1 cellular context compared by ENCODE assay signal in the genomic region with DNA sequence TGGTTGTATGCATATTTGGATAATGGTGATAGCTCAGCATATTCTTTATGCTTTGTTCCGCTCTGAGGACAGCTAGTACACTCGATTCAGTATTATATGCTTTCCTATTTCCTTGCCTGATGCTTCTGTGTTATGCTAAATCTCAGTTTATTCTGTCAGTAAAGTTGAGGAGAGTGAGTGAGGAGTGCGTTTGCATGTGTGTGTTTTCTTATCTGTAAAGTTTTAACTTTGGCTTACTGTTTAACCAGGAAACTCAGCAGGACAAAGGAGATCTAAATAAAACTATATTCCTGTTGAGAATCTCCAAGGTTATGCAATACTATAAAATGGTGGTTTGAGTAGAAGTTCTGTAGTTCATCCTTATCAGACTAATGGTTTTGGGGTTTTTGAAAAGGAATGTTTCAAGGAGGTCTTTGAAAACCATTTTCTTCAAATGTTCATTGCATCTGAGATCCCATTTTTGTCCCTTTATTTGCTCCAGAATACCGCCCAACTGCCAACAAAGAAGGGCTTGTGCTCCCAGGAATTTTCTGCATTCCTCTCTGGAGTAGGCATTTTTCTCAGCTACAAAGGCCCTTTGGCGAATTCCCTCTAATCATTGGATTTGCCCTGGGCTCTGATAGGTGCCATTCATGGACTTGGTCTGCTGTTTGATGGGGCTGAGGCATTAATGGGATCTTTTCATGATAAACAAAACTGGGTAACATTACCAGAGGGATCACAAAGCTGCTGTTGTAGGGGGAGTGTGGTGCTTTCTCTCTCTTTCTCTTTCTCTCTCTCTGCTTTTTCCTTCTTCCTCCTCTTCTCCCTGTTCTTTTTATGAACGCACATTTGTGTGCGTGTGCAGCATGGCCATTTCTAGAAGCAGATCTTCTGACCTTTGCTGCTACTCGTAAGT.
TF ChIP-seq lines count a peak whose summit lies in the region.

No MANE protein-coding gene starts in this region.

TF ChIP-seq in A549, 52 proteins besides CTCF, POLR2A, EP300 and RAD21 (continued from another document):
- TF ChIP-seq ESRRA (IDR thresholded peaks at IDR 0.05; ENCODE audit: borderline replicate concordance, low read length) (no peak), POLR2AphosphoS2 (conservative IDR thresholded peaks at IDR 0.05; ENCODE audit: low read length) (no peak), BHLHE40 (IDR thresholded peaks at IDR 0.05; ENCODE audit: low read depth, low read length) (no peak), FOSB (CRISPR knock-in tag; IDR thresholded peaks at IDR 0.05) (no peak), RARB (CRISPR knock-in tag; IDR thresholded peaks at IDR 0.05) (no peak), CBX2 (IDR thresholded peaks at IDR 0.05; ENCODE audit: borderline replicate concordance, low read depth) (no peak), ZC3H11A (IDR thresholded peaks at IDR 0.05) (no peak), EHMT2 (IDR thresholded peaks at IDR 0.05; ENCODE audit: low read depth) (peak; percentile 94), EHF (CRISPR knock-in tag; IDR thresholded peaks at IDR 0.05) (no peak), FOSL2 (IDR thresholded peaks at IDR 0.05) (no peak), FOSL2 (CRISPR knock-in tag; IDR thresholded peaks at IDR 0.05) (0 out of 2 replicates have a peak, but pooled peaks have one; percentile 18), ZFP36 (IDR thresholded peaks at IDR 0.05; ENCODE audit: borderline replicate concordance, partially characterized antibody) (no peak), MAFK (IDR thresholded peaks at IDR 0.05; ENCODE audit: partially characterized antibody) (peak; percentile 69), KDM5A (IDR thresholded peaks at IDR 0.05) (no peak), HOXB5 (CRISPR knock-in tag; IDR thresholded peaks at IDR 0.05) (no peak), CHD4 (IDR thresholded peaks at IDR 0.05; ENCODE audit: borderline replicate concordance) (no peak), MYC (IDR thresholded peaks at IDR 0.05; ENCODE audit: borderline replicate concordance, low read length) (no peak), TP53 (CRISPR knock-in tag; IDR thresholded peaks at IDR 0.05) (no peak), KDM1A (IDR thresholded peaks at IDR 0.05; ENCODE audit: low read depth) (no peak), NR3C1 (IDR thresholded peaks at IDR 0.05) (no peak), HDAC2 (IDR thresholded peaks at IDR 0.05) (no peak), HOXA7 (CRISPR knock-in tag; IDR thresholded peaks at IDR 0.05) (no peak), NPAS2 (CRISPR knock-in tag; IDR thresholded peaks at IDR 0.05; ENCODE audit: borderline replicate concordance) (no peak), FOXS1 (CRISPR knock-in tag; IDR thresholded peaks at IDR 0.05) (no peak), RNF2 (IDR thresholded peaks at IDR 0.05; ENCODE audit: borderline replicate concordance, low read depth) (no peak), CBX8 (IDR thresholded peaks at IDR 0.05) (no peak)
- TF ChIP-seq, protein P1, sequence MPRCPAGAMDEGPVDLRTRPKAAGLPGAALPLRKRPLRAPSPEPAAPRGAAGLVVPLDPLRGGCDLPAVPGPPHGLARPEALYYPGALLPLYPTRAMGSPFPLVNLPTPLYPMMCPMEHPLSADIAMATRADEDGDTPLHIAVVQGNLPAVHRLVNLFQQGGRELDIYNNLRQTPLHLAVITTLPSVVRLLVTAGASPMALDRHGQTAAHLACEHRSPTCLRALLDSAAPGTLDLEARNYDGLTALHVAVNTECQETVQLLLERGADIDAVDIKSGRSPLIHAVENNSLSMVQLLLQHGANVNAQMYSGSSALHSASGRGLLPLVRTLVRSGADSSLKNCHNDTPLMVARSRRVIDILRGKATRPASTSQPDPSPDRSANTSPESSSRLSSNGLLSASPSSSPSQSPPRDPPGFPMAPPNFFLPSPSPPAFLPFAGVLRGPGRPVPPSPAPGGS (IDR thresholded peaks at IDR 0.05): no peak
- TF ChIP-seq, protein P2, sequence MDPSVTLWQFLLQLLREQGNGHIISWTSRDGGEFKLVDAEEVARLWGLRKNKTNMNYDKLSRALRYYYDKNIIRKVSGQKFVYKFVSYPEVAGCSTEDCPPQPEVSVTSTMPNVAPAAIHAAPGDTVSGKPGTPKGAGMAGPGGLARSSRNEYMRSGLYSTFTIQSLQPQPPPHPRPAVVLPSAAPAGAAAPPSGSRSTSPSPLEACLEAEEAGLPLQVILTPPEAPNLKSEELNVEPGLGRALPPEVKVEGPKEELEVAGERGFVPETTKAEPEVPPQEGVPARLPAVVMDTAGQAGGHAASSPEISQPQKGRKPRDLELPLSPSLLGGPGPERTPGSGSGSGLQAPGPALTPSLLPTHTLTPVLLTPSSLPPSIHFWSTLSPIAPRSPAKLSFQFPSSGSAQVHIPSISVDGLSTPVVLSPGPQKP (IDR thresholded peaks at IDR 0.05; ENCODE audit: low read depth, low read length): no peak
- TF ChIP-seq, protein P3, sequence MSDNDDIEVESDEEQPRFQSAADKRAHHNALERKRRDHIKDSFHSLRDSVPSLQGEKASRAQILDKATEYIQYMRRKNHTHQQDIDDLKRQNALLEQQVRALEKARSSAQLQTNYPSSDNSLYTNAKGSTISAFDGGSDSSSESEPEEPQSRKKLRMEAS (IDR thresholded peaks at IDR 0.05): no peak
- TF ChIP-seq, protein P4, sequence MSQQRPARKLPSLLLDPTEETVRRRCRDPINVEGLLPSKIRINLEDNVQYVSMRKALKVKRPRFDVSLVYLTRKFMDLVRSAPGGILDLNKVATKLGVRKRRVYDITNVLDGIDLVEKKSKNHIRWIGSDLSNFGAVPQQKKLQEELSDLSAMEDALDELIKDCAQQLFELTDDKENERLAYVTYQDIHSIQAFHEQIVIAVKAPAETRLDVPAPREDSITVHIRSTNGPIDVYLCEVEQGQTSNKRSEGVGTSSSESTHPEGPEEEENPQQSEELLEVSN (IDR thresholded peaks at IDR 0.05; ENCODE audit: borderline replicate concordance, low read depth): no peak
- TF ChIP-seq, protein P5, sequence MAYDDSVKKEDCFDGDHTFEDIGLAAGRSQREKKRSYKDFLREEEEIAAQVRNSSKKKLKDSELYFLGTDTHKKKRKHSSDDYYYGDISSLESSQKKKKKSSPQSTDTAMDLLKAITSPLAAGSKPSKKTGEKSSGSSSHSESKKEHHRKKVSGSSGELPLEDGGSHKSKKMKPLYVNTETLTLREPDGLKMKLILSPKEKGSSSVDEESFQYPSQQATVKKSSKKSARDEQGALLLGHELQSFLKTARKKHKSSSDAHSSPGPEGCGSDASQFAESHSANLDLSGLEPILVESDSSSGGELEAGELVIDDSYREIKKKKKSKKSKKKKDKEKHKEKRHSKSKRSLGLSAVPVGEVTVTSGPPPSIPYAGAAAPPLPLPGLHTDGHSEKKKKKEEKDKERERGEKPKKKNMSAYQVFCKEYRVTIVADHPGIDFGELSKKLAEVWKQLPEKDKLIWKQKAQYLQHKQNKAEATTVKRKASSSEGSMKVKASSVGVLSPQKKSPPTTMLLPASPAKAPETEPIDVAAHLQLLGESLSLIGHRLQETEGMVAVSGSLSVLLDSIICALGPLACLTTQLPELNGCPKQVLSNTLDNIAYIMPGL (CRISPR knock-in tag; IDR thresholded peaks at IDR 0.05; ENCODE audit: borderline replicate concordance): no peak
- TF ChIP-seq, protein P6, sequence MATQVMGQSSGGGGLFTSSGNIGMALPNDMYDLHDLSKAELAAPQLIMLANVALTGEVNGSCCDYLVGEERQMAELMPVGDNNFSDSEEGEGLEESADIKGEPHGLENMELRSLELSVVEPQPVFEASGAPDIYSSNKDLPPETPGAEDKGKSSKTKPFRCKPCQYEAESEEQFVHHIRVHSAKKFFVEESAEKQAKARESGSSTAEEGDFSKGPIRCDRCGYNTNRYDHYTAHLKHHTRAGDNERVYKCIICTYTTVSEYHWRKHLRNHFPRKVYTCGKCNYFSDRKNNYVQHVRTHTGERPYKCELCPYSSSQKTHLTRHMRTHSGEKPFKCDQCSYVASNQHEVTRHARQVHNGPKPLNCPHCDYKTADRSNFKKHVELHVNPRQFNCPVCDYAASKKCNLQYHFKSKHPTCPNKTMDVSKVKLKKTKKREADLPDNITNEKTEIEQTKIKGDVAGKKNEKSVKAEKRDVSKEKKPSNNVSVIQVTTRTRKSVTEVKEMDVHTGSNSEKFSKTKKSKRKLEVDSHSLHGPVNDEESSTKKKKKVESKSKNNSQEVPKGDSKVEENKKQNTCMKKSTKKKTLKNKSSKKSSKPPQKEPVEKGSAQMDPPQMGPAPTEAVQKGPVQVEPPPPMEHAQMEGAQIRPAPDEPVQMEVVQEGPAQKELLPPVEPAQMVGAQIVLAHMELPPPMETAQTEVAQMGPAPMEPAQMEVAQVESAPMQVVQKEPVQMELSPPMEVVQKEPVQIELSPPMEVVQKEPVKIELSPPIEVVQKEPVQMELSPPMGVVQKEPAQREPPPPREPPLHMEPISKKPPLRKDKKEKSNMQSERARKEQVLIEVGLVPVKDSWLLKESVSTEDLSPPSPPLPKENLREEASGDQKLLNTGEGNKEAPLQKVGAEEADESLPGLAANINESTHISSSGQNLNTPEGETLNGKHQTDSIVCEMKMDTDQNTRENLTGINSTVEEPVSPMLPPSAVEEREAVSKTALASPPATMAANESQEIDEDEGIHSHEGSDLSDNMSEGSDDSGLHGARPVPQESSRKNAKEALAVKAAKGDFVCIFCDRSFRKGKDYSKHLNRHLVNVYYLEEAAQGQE (IDR thresholded peaks at IDR 0.05): no peak
